26 cellular contexts compared by ENCODE assay signal in genomic region chr1:220306339-220306738, GRCh38. TPM values are rescaled to one million over a fixed set of nuclear protein-coding genes. Genes with fewer than 3 reads are reported as not detected.
A peak's percentile ranks its signal among the peaks of the same experiment; 100 is the strongest.
DNase-seq lines count a peak whose midpoint lies in the region; ATAC-seq, FAIRE-seq and TF ChIP-seq lines count a peak whose summit lies in the region.
"Had no signal": no experiment of that assay in that cellular context is flagged by ENCODE, and none has a peak within 500 bp of the region (broad histone marks: within the 10 kb centered on the region; RNA-seq: fewer than 3 reads in every experiment).

No MANE protein-coding gene starts in this region.

- no peaks in the 10 kb centered on the region for H3K4me1 Mint-ChIP-seq in stimulated activated naive B cell treated with anti-CD40 and anti-IgM and Interleukin-4, amounts not matched to agents 10 μg/mL and 1 μg/mL and 100 μg/mL, for 72 hours
- H3K4me1 Mint-ChIP-seq: CD14-positive monocyte; CD4-positive, CD25-positive, alpha-beta regulatory T cell had no signal

- H3K27me3 Mint-ChIP-seq in stimulated activated naive B cell treated with anti-CD40 and anti-IgM and Interleukin-4, amounts not matched to agents 10 μg/mL and 1 μg/mL and 100 μg/mL, for 72 hours = peaks cover 26 to 38% of the 10 kb centered on the region in 2 donors

- no peak overlapping the region for H3K4me3 ChIP-seq in pancreas
- H3K4me3 ChIP-seq: BLaER1 had no signal

- peak; percentile 19 for FAIRE-seq in G401.6 (lab: Jason Lieb, UNC)
- FAIRE-seq in TTC549 (lab: Jason Lieb, UNC) = peak; percentile 80
- peak; percentile 21 for FAIRE-seq in endometrium (lab: Jason Lieb, UNC)
- FAIRE-seq in pancreas (lab: Jason Lieb, UNC) = no peak
- FAIRE-seq: GM12891, GM18507 had no signal

- no peaks in the 10 kb centered on the region for H3K27me3 ChIP-seq in pancreas
- H3K27me3 ChIP-seq: BE2C, BLaER1 had no signal

- whole genome bisulfite sequencing in pancreas, 2 donors = 75 to 90% methylated on average over 1 of the region's 1 CpG

- H3K4me3 Mint-ChIP-seq in stimulated activated naive B cell treated with anti-CD40 and anti-IgM and Interleukin-4, amounts not matched to agents 10 μg/mL and 1 μg/mL and 100 μg/mL, for 72 hours = no peak overlapping the region
- H3K4me3 Mint-ChIP-seq: CD14-positive monocyte; CD4-positive, CD25-positive, alpha-beta regulatory T cell; CD8-positive, alpha-beta T cell had no signal

- H3K36me3 ChIP-seq in pancreas = no peaks in the 10 kb centered on the region
- H3K36me3 ChIP-seq: BE2C, BLaER1 had no signal

- H3K27ac ChIP-seq in pancreas = no peak overlapping the region
- H3K27ac ChIP-seq: BLaER1 had no signal

- H3K9me3 ChIP-seq in pancreas = no peaks in the 10 kb centered on the region
- H3K9me3 ChIP-seq: BE2C, BLaER1, Caco-2 had no signal

- H3K27ac Mint-ChIP-seq in stimulated activated naive B cell treated with anti-CD40 and anti-IgM and Interleukin-4, amounts not matched to agents 10 μg/mL and 1 μg/mL and 100 μg/mL, for 72 hours = no peak overlapping the region
- H3K27ac Mint-ChIP-seq: CD14-positive monocyte; CD4-positive, CD25-positive, alpha-beta regulatory T cell; CD8-positive, alpha-beta T cell had no signal

- intact Hi-C loops in pancreas (cut with DNase I) = no loop called here

- ATAC-seq in HG03457 (IDR thresholded peaks at IDR 0.05; ENCODE audit: unreplicated experiment) (no peak), pancreas (no peak)
- no peak for ATAC-seq in stimulated activated naive B cell treated with anti-CD40 and anti-IgM and Interleukin-4, amounts not matched to agents 10 μg/mL and 1 μg/mL and 100 μg/mL, for 72 hours (replicated peaks)
- ATAC-seq: CD8-positive, alpha-beta T cell had no signal

- TF ChIP-seq CTCF in GM13977 (IDR thresholded peaks at IDR 0.05; ENCODE audit: extremely low read depth, insufficient read depth, missing control alignments) (no peak), pancreas (IDR thresholded peaks at IDR 0.05) (no peak)

- in situ Hi-C loops in GM13977 (cut with MboI; ENCODE audit: low pct_unique_long_range_greater_than_20kb, low sequenced_read_pairs, unreplicated experiment) = no loop called here

- no peaks in the 10 kb centered on the region for H3K4me1 ChIP-seq in pancreas
- H3K4me1 ChIP-seq: BE2C, BLaER1, Caco-2 had no signal

- H3K9me3 Mint-ChIP-seq in stimulated activated naive B cell treated with anti-CD40 and anti-IgM and Interleukin-4, amounts not matched to agents 10 μg/mL and 1 μg/mL and 100 μg/mL, for 72 hours = peaks cover 0 to 2% of the 10 kb centered on the region in 2 donors
- H3K9me3 Mint-ChIP-seq: CD8-positive, alpha-beta T cell had no signal

- peaks cover 0 to 2% of the 10 kb centered on the region in 2 donors for H3K36me3 Mint-ChIP-seq in stimulated activated naive B cell treated with anti-CD40 and anti-IgM and Interleukin-4, amounts not matched to agents 10 μg/mL and 1 μg/mL and 100 μg/mL, for 72 hours
- H3K36me3 Mint-ChIP-seq: CD14-positive monocyte; CD4-positive, CD25-positive, alpha-beta regulatory T cell; CD8-positive, alpha-beta T cell had no signal

- no peak for DNase-seq in GM13977 (ENCODE audit: low spot score)
- no peak for DNase-seq in pancreas
- DNase-seq in stimulated activated naive B cell treated with anti-CD40 and anti-IgM and Interleukin-4, amounts not matched to agents 10 μg/mL and 1 μg/mL and 100 μg/mL, for 72 hours = no peak
- DNase-seq: 8988T; ACHN; BE2C; C1 segment of cervical spinal cord; Caco-2; Calu3; CD4-positive, CD25-positive, alpha-beta regulatory T cell; CD8-positive, alpha-beta T cell; DMS 273 treated with DMSO at 0.1 percent for 48 hours; DMS153; DMS53; DMS79; DND-41; EL; GF-D8 had no signal

RNA-seq across cellular contexts. Expression of gene RAB3GAP2, which starts 34.1 kb away (rescaled TPM):
- 10 to 100 TPM; 14.3 to 26.2 (median 16.0) TPM for total RNA-seq in pancreas
- polyA plus RNA-seq in pancreas = 1 to 10 TPM; 4.8 to 9.8 TPM
